22 cellular contexts compared by ENCODE assay signal in the genomic region with DNA sequence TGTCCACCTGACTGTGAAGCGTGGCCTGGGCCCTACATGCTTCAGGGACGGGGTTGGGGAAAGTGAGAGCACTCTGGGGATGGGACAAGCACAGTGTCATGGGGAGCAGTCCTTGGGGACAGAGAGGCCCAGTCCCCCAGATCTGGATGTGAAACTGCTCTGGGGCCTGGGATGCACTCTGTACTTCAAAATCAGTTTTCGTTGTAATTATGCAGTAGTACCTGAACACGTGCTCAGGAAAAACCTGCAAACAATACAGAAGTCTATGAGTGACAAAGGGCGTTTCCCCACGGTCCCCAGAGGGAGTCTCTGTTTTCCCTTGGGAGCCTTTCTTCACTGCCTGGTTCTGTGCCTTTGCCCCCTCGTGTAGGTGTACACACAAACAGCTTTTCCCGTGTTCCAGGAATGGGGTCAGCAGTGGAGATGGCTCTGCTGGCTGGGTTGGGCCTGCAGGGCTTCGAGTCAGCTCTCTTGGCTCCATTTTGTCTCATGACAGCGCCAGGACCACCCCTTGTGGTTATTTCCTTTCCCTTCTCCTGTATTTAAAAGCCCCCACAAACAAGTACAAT. TPM values are rescaled to one million over a fixed set of nuclear protein-coding genes. Genes with fewer than 3 reads are reported as not detected.
DNase-seq lines count a peak whose midpoint lies in the region; ATAC-seq and TF ChIP-seq lines count a peak whose summit lies in the region.
"Had no signal": no experiment of that assay in that cellular context is flagged by ENCODE, and none has a peak within 500 bp of the region (broad histone marks: within the 10 kb centered on the region; RNA-seq: fewer than 3 reads in every experiment).

No MANE protein-coding gene starts in this region.

- peaks cover 3% of the 10 kb centered on the region for H3K4me1 ChIP-seq in A673 (ENCODE audit: insufficient read depth, low read length, poor library complexity, severe bottlenecking)
- H3K4me1 ChIP-seq in Karpas-422 (ENCODE audit: low read length) = peaks cover 99% of the 10 kb centered on the region

- peaks cover 18% of the 10 kb centered on the region for H3K4me1 Mint-ChIP-seq in brain

- H3K4me3 ChIP-seq in A673 (ENCODE audit: low read depth, low read length, poor library complexity, severe bottlenecking) (no peak overlapping the region), GM12865 (ENCODE audit: low read depth, low read length) (no peak overlapping the region), Karpas-422 (ENCODE audit: low read length) (no peak overlapping the region; the same call in 1 of the 2 replicates)
- H3K4me3 ChIP-seq: cardiac muscle cell, hepatocyte, K562, SK-N-MC had no signal

- no peaks in the 10 kb centered on the region for H3K79me2 ChIP-seq in Karpas-422 (ENCODE audit: low read length)
- H3K79me2 ChIP-seq: hepatocyte had no signal

- peak overlapping the region; percentile 40 for H3K4me2 ChIP-seq in Karpas-422 (ENCODE audit: low read depth, low read length, poor library complexity, severe bottlenecking)
- H3K4me2 ChIP-seq: hepatocyte had no signal

- DNase-seq in A673 (ENCODE audit: low spot score) = no peak
- DNase-seq in GM12865 (ENCODE audit: low read depth) = peak; percentile 76
- DNase-seq in Karpas-422 = peak; percentile 93
- no peak for DNase-seq in Right ventricle myocardium inferior (ENCODE audit: missing footprints)
- DNase-seq in activated T-cell treated with anti-CD3 and anti-CD28 coated beads, Interleukin-2, amount 50 U/mL, for 1 hour = no peak
- DNase-seq: activated CD4-positive, alpha-beta memory T cell treated with anti-CD3 and anti-CD28 coated beads, Interleukin-2, amount 10 ng/mL, durations not matched to agents 7 days and 5 days; effector memory CD8-positive, alpha-beta T cell; GF-D8; NCI-H1092 treated with DMSO at 0.1 percent for 48 hours; OCI-M1; substantia nigra had no signal

- no peaks in the 10 kb centered on the region for H3K36me3 Mint-ChIP-seq in brain

- no peaks in the 10 kb centered on the region for H3K9me3 Mint-ChIP-seq in brain
- H3K9me3 Mint-ChIP-seq: activated CD4-positive, alpha-beta memory T cell treated with anti-CD3 and anti-CD28 coated beads, Interleukin-2, amount 10 ng/mL, durations not matched to agents 7 days and 5 days; activated T-helper 1 cell treated with anti-CD3 and anti-CD28 coated beads, Interleukin-12 subunit alpha, Interleukin-12 subunit beta, Interleukin-2, Interleukin-4 antibody, amounts not matched to agents 30 ng/mL and 10 ng/mL and 1 ng/mL, durations not matched to agents 14 hours and 24 hours and 36 hours; effector memory CD8-positive, alpha-beta T cell had no signal

- no peak for ATAC-seq in Right ventricle myocardium inferior
- ATAC-seq in HG03139 (IDR thresholded peaks at IDR 0.05; ENCODE audit: unreplicated experiment) = no peak
- ATAC-seq in HG02840 (IDR thresholded peaks at IDR 0.05; ENCODE audit: low FRiP score, unreplicated experiment) = no peak
- ATAC-seq: effector memory CD8-positive, alpha-beta T cell; K562 had no signal

- H3K27ac Mint-ChIP-seq in brain = peak overlapping the region in 3 of 5 experiments; percentile 10 to 59 (median 41)
- H3K27ac Mint-ChIP-seq: activated CD4-positive, alpha-beta memory T cell treated with anti-CD3 and anti-CD28 coated beads, Interleukin-2, amount 10 ng/mL, durations not matched to agents 7 days and 5 days; activated T-helper 1 cell treated with anti-CD3 and anti-CD28 coated beads, Interleukin-12 subunit alpha, Interleukin-12 subunit beta, Interleukin-2, Interleukin-4 antibody, amounts not matched to agents 30 ng/mL and 10 ng/mL and 1 ng/mL, durations not matched to agents 14 hours and 24 hours and 36 hours had no signal

- TF ChIP-seq CTCF in A673 (conservative IDR thresholded peaks at IDR 0.05; ENCODE audit: low read depth, low read length) = no peak
- no peak for TF ChIP-seq CTCF in GM12865 (IDR thresholded peaks at IDR 0.05; ENCODE audit: insufficient read depth, low read depth, low read length, missing control alignments)
- no peak for TF ChIP-seq CTCF in brain (conservative IDR thresholded peaks at IDR 0.05)

- BruUV-seq in A673 (replicated peaks; lab: Mats Ljungman, UMichigan) = no TSS peak

- H3K9me3 ChIP-seq in A673 (ENCODE audit: low read depth, low read length, poor library complexity, severe bottlenecking) (no peaks in the 10 kb centered on the region), Karpas-422 (ENCODE audit: low read length) (no peaks in the 10 kb centered on the region)
- H3K9me3 ChIP-seq: neutrophil had no signal

- CTCF ChIA-PET in A673 (lab: Charles Lee) = no interaction called here

- H3K27me3 ChIP-seq in A673 (replicated peaks; ENCODE audit: insufficient read depth, low read depth, low read length, poor library complexity) = no peaks in the 10 kb centered on the region
- H3K27me3 ChIP-seq in Karpas-422 (ENCODE audit: low read length) = no peaks in the 10 kb centered on the region

- intact Hi-C loops in A673 (cut with micrococcal nuclease; ENCODE audit: unreplicated experiment) = no loop called here
- intact Hi-C loops in Right ventricle myocardium inferior (cut with DNase I) = no loop called here

- no peak overlapping the region for H2AFZ ChIP-seq in Karpas-422 (ENCODE audit: low read length)
- H2AFZ ChIP-seq: hepatocyte had no signal

- peak overlapping the region; percentile 63 for H3K9ac ChIP-seq in Karpas-422 (ENCODE audit: low read length)

- H3K9me2 ChIP-seq in Karpas-422 (replicated peaks; ENCODE audit: insufficient read depth, low read length) = no peaks in the 10 kb centered on the region

- H3K27me3 Mint-ChIP-seq in brain = peaks cover 19% of the 10 kb centered on the region
- H3K27me3 Mint-ChIP-seq: effector memory CD8-positive, alpha-beta T cell had no signal

- no peak overlapping the region for H3K4me3 Mint-ChIP-seq in brain
- H3K4me3 Mint-ChIP-seq: activated CD4-positive, alpha-beta memory T cell treated with anti-CD3 and anti-CD28 coated beads, Interleukin-2, amount 10 ng/mL, durations not matched to agents 7 days and 5 days; activated T-helper 1 cell treated with anti-CD3 and anti-CD28 coated beads, Interleukin-12 subunit alpha, Interleukin-12 subunit beta, Interleukin-2, Interleukin-4 antibody, amounts not matched to agents 30 ng/mL and 10 ng/mL and 1 ng/mL, durations not matched to agents 14 hours and 24 hours and 36 hours; effector memory CD8-positive, alpha-beta T cell had no signal

- no peaks in the 10 kb centered on the region for H4K20me1 ChIP-seq in Karpas-422 (ENCODE audit: insufficient read depth, low read depth, low read length)

- POLR2A ChIA-PET in A673 (lab: Charles Lee; ENCODE audit: low non-redundant PET) = interaction anchor here (0.6 kb wide), 1 partner anchor 243 kb away, joined by 4 read pairs; no protein-coding TSS in a partner anchor

- H3K36me3 ChIP-seq in A673 (ENCODE audit: insufficient read depth, low read length, poor library complexity, severe bottlenecking) (peaks cover 5% of the 10 kb centered on the region), Karpas-422 (ENCODE audit: insufficient read depth, low read length) (no peaks in the 10 kb centered on the region)
- H3K36me3 ChIP-seq: cardiac muscle cell had no signal

- H3K27ac ChIP-seq in A673 (ENCODE audit: low read depth, low read length, poor library complexity, severe bottlenecking) = peak overlapping the region; percentile 42
- peak overlapping the region; percentile 100 for H3K27ac ChIP-seq in Karpas-422 (ENCODE audit: low read length)
- H3K27ac ChIP-seq: cardiac muscle cell, hepatocyte, neutrophil, SK-N-MC had no signal

RNA-seq across cellular contexts. Expression of gene TNFRSF13C, which starts 5.2 kb away (rescaled TPM):
- total RNA-seq in A673 (2021) (6.6 and 8.0 TPM in 2 replicates), Right ventricle myocardium inferior (1.2 TPM)
- 130 and 141 TPM in 2 replicates for total RNA-seq in Karpas-422 (2014; rRNA removed; shearing (Covaris generic); ENCODE audit: low replicate concordance)
- 1.4 TPM for polyA plus RNA-seq in brain (ENCODE audit: insufficient read depth, low read depth, low replicate concordance)

RNA-seq across cellular contexts. Expression of gene CENPM, which starts 15.2 kb away (rescaled TPM):
- total RNA-seq in A673 (2021) = 62.1 and 67.2 TPM in 2 replicates
- total RNA-seq in Karpas-422 (2014; rRNA removed; shearing (Covaris generic); ENCODE audit: low replicate concordance) = 83.8 and 108 TPM in 2 replicates
- polyA plus RNA-seq in brain (ENCODE audit: insufficient read depth, low read depth, low replicate concordance) = 40.5 TPM
- 1.5 TPM for total RNA-seq in Right ventricle myocardium inferior
- total RNA-seq: mesenteric fat pad had no signal

RNA-seq across cellular contexts. Expression of gene SHISA8, which starts 16.9 kb away (rescaled TPM):
- 1.4 and 1.8 TPM in 2 replicates for total RNA-seq in A673 (2021)
- 3.2 and 6.5 TPM in 2 replicates for total RNA-seq in Karpas-422 (2014; rRNA removed; shearing (Covaris generic); ENCODE audit: low replicate concordance)
- polyA plus RNA-seq in brain (ENCODE audit: insufficient read depth, low read depth, low replicate concordance) = 4.1 TPM
- total RNA-seq in Right ventricle myocardium inferior = 6.8 TPM
- total RNA-seq: activated CD4-positive, alpha-beta memory T cell treated with anti-CD3 and anti-CD28 coated beads, Interleukin-2, amount 10 ng/mL, durations not matched to agents 7 days and 5 days; cardiac muscle cell; hepatocyte; kidney epithelial cell; mesenteric fat pad had no signal
- polyA plus RNA-seq: cardiac muscle cell had no signal

RNA-seq across cellular contexts. Expression of gene SEPTIN3, which starts 37.5 kb away (rescaled TPM):
- total RNA-seq in A673 (2021) (3.6 and 4.6 TPM in 2 replicates), Right ventricle myocardium inferior (0.08 TPM)
- not detected in 2 replicates for total RNA-seq in Karpas-422 (2014; rRNA removed; shearing (Covaris generic); ENCODE audit: low replicate concordance)
- polyA plus RNA-seq in brain (ENCODE audit: insufficient read depth, low read depth, low replicate concordance) = 289 TPM
- total RNA-seq: K562 had no signal

Comparison
In these comparisons a context has a peak if more than half of its experiments do, and no peak if none do; other contexts are left out.
1. DNase-seq: peak in GM12865 (single experiment) and Karpas-422 (single experiment); none in A673 (single experiment), Right ventricle myocardium inferior (single experiment) and activated T-cell treated with anti-CD3 and anti-CD28 coated beads, Interleukin-2, amount 50 U/mL, for 1 hour (single experiment).
2. RNA of gene TNFRSF13C, which starts 5.2 kb away (total RNA-seq): 130 to 141 TPM in Karpas-422; 6.6 to 8.0 TPM in A673 and 1.2 TPM in Right ventricle myocardium inferior (single experiment); every median in the first group is over 10 times any median in the second.
3. RNA of gene CENPM, which starts 15.2 kb away (total RNA-seq): 83.8 to 108 TPM in Karpas-422 and 62.1 to 67.2 TPM in A673; 1.5 TPM in Right ventricle myocardium inferior (single experiment); every median in the first group is over 10 times any median in the second.